ENCODE assay signal across 26 cellular contexts in genomic region chr19:49551531-49551930, GRCh38. TPM values are rescaled to one million over a fixed set of nuclear protein-coding genes. Genes with fewer than 3 reads are reported as not detected.
DNase-seq lines count a peak whose midpoint lies in the region; ATAC-seq lines count a peak whose summit lies in the region.
"Had no signal": no experiment of that assay in that cellular context is flagged by ENCODE, and none has a peak within 500 bp of the region (broad histone marks: within the 10 kb centered on the region; RNA-seq: fewer than 3 reads in every experiment).

No MANE protein-coding gene starts in this region.

- H3K9me3 Mint-ChIP-seq in T-helper 2 cell treated with Interferon-gamma antibody and Interleukin-4, amounts not matched to agents 5 μg/mL and 100 μg/mL, for 36 hours: peaks cover 4% of the 10 kb centered on the region
- no peaks in the 10 kb centered on the region for H3K9me3 Mint-ChIP-seq in CD8-positive, alpha-beta memory T cell
- no peaks in the 10 kb centered on the region for H3K9me3 Mint-ChIP-seq in activated T-helper 2 cell treated with anti-CD3 and anti-CD28 coated beads, Interferon-gamma antibody, Interleukin-2, Interleukin-4, amounts not matched to agents 10 μg/mL and 5 μg/mL and 100 μg/mL, durations not matched to agents 14 hours and 24 hours and 36 hours
- no peaks in the 10 kb centered on the region for H3K9me3 Mint-ChIP-seq in naive thymus-derived CD8-positive, alpha-beta T cell
- H3K9me3 Mint-ChIP-seq: endodermal cell; GM23338; stimulated activated memory B cell treated with anti-CD40 and anti-IgM and Interleukin-4, amounts not matched to agents 10 μg/mL and 1 μg/mL and 100 μg/mL, for 72 hours had no signal

- POLR2A ChIA-PET in CD8-positive, alpha-beta memory T cell (lab: Charles Lee): interaction anchor here (0.8 to 1.5 kb wide), 2 partner anchors 9 to 15 kb away, joined by 4 to 5 read pairs; no protein-coding TSS in a partner anchor
- POLR2A ChIA-PET in naive thymus-derived CD8-positive, alpha-beta T cell (lab: Charles Lee): interaction anchor here (0.6 to 17.4 kb wide), 7 partner anchors 15 to 292 kb away, joined by 3 to 757 read pairs (median 4); partner anchors contain the start of genes FCGRT, NOSIP, PRRG2 and SCAF1

- H3K27ac ChIP-seq in CD8-positive, alpha-beta memory T cell (ENCODE audit: low read depth, low read length): no peak overlapping the region
- H3K27ac ChIP-seq: gastroesophageal sphincter had no signal

- peaks cover 50% of the 10 kb centered on the region for H3K4me1 Mint-ChIP-seq in T-helper 2 cell treated with Interferon-gamma antibody and Interleukin-4, amounts not matched to agents 5 μg/mL and 100 μg/mL, for 36 hours (ENCODE audit: low read depth)
- peaks cover 51 to 64% (median 55%) of the 10 kb centered on the region in 3 donors for H3K4me1 Mint-ChIP-seq in CD8-positive, alpha-beta memory T cell
- peaks cover 45% of the 10 kb centered on the region for H3K4me1 Mint-ChIP-seq in activated T-helper 2 cell treated with anti-CD3 and anti-CD28 coated beads, Interferon-gamma antibody, Interleukin-2, Interleukin-4, amounts not matched to agents 10 μg/mL and 5 μg/mL and 100 μg/mL, durations not matched to agents 14 hours and 24 hours and 36 hours (ENCODE audit: low read depth)
- H3K4me1 Mint-ChIP-seq in naive thymus-derived CD8-positive, alpha-beta T cell: peaks cover 40 to 89% (median 74%) of the 10 kb centered on the region in 4 donors

- H3K4me3 ChIP-seq in CD8-positive, alpha-beta memory T cell (ENCODE audit: low read length): no peak overlapping the region
- H3K4me3 ChIP-seq: body of pancreas, gastroesophageal sphincter, GM23338, lung, skin epidermis, tibial nerve had no signal

- CTCF ChIA-PET in CD8-positive, alpha-beta memory T cell (lab: Charles Lee): interaction anchor here (0.8 to 11.4 kb wide), 6 partner anchors 13 to 121 kb away, joined by 3 to 128 read pairs (median 4); no protein-coding TSS in a partner anchor

- peak overlapping the region; percentile 3 for H3K4me3 Mint-ChIP-seq in T-helper 2 cell treated with Interferon-gamma antibody and Interleukin-4, amounts not matched to agents 5 μg/mL and 100 μg/mL, for 36 hours
- peak overlapping the region in 2 of 7 donors; percentile 11 to 63 for H3K4me3 Mint-ChIP-seq in CD8-positive, alpha-beta memory T cell
- H3K4me3 Mint-ChIP-seq in activated T-helper 2 cell treated with anti-CD3 and anti-CD28 coated beads, Interferon-gamma antibody, Interleukin-2, Interleukin-4, amounts not matched to agents 10 μg/mL and 5 μg/mL and 100 μg/mL, durations not matched to agents 14 hours and 24 hours and 36 hours (ENCODE audit: low read depth): no peak overlapping the region
- H3K4me3 Mint-ChIP-seq in naive thymus-derived CD8-positive, alpha-beta T cell: peak overlapping the region; percentile 4 to 99 (median 60)
- H3K4me3 Mint-ChIP-seq: endodermal cell; GM23338; stimulated activated memory B cell treated with anti-CD40 and anti-IgM and Interleukin-4, amounts not matched to agents 10 μg/mL and 1 μg/mL and 100 μg/mL, for 72 hours had no signal

- H3K9me3 ChIP-seq in CD8-positive, alpha-beta memory T cell (ENCODE audit: low read length): no peaks in the 10 kb centered on the region
- H3K9me3 ChIP-seq: body of pancreas, gastroesophageal sphincter, tibial nerve had no signal

- peaks cover 87% of the 10 kb centered on the region for H3K4me1 ChIP-seq in CD8-positive, alpha-beta memory T cell (ENCODE audit: insufficient read depth, low read length)

- peak overlapping the region; percentile 11 for H3K27ac Mint-ChIP-seq in T-helper 2 cell treated with Interferon-gamma antibody and Interleukin-4, amounts not matched to agents 5 μg/mL and 100 μg/mL, for 36 hours
- H3K27ac Mint-ChIP-seq in CD8-positive, alpha-beta memory T cell: peak overlapping the region in 7 of 8 donors; percentile 23 to 69 (median 42)
- H3K27ac Mint-ChIP-seq in activated T-helper 2 cell treated with anti-CD3 and anti-CD28 coated beads, Interferon-gamma antibody, Interleukin-2, Interleukin-4, amounts not matched to agents 10 μg/mL and 5 μg/mL and 100 μg/mL, durations not matched to agents 14 hours and 24 hours and 36 hours: peak overlapping the region; percentile 46
- H3K27ac Mint-ChIP-seq in naive thymus-derived CD8-positive, alpha-beta T cell: peak overlapping the region; percentile 84 to 97 (median 91)
- H3K27ac Mint-ChIP-seq: endodermal cell; GM23338; stimulated activated memory B cell treated with anti-CD40 and anti-IgM and Interleukin-4, amounts not matched to agents 10 μg/mL and 1 μg/mL and 100 μg/mL, for 72 hours had no signal

- intact Hi-C loops in activated T-helper 2 cell treated with anti-CD3 and anti-CD28 coated beads, Interferon-gamma antibody, Interleukin-2, Interleukin-4, amounts not matched to agents 10 μg/mL and 5 μg/mL and 100 μg/mL, durations not matched to agents 14 hours and 24 hours and 36 hours (cut with micrococcal nuclease): no loop called here

- no peak for DNase-seq in T-helper 2 cell treated with Interferon-gamma antibody and Interleukin-4, amounts not matched to agents 5 μg/mL and 100 μg/mL, for 36 hours (ENCODE audit: low spot score)
- DNase-seq in T-helper 2 cell: no peak
- DNase-seq in CD8-positive, alpha-beta memory T cell: no peak
- DNase-seq in activated T-helper 2 cell treated with anti-CD3 and anti-CD28 coated beads, Interferon-gamma antibody, Interleukin-2, Interleukin-4, amounts not matched to agents 10 μg/mL and 5 μg/mL and 100 μg/mL, durations not matched to agents 14 hours and 24 hours and 36 hours (ENCODE audit: low spot score): no peak
- DNase-seq in naive thymus-derived CD8-positive, alpha-beta T cell: no peak
- DNase-seq in HuH-7.5 (ENCODE audit: low spot score): no peak
- DNase-seq: 8988T; activated CD4-positive, alpha-beta T cell treated with anti-CD3 and anti-CD28 coated beads for 48 hours; AML-193; body of pancreas; endodermal cell; hypothalamus; NCI-H1048; NCI-H187; NCI-H2227 treated with DMSO at 0.1 percent for 48 hours; NCI-H774; Right ventricle myocardium superior; stimulated activated CD4-positive, alpha-beta T cell treated with anti-CD3 and anti-CD28 coated beads, Interleukin-2, amount 100 ng/mL, for 24 hours had no signal

- peaks cover 40% of the 10 kb centered on the region for H3K36me3 Mint-ChIP-seq in T-helper 2 cell treated with Interferon-gamma antibody and Interleukin-4, amounts not matched to agents 5 μg/mL and 100 μg/mL, for 36 hours (ENCODE audit: low read depth)
- H3K36me3 Mint-ChIP-seq in CD8-positive, alpha-beta memory T cell: peaks cover 3 to 15% (median 5%) of the 10 kb centered on the region in 3 donors
- H3K36me3 Mint-ChIP-seq in activated T-helper 2 cell treated with anti-CD3 and anti-CD28 coated beads, Interferon-gamma antibody, Interleukin-2, Interleukin-4, amounts not matched to agents 10 μg/mL and 5 μg/mL and 100 μg/mL, durations not matched to agents 14 hours and 24 hours and 36 hours (ENCODE audit: low read depth): peaks cover 33% of the 10 kb centered on the region
- peaks cover 4 to 19% (median 13%) of the 10 kb centered on the region in 3 donors for H3K36me3 Mint-ChIP-seq in naive thymus-derived CD8-positive, alpha-beta T cell

- H3K36me3 ChIP-seq in CD8-positive, alpha-beta memory T cell (ENCODE audit: insufficient read depth, low read length): peaks cover 7% of the 10 kb centered on the region

- ATAC-seq in naive thymus-derived CD8-positive, alpha-beta T cell: no peak
- ATAC-seq in GM19035 (IDR thresholded peaks at IDR 0.05; ENCODE audit: unreplicated experiment) (no peak), HG02840 (IDR thresholded peaks at IDR 0.05; ENCODE audit: low FRiP score, unreplicated experiment) (no peak)
- ATAC-seq: body of pancreas; gastroesophageal sphincter; GM23338; stimulated activated memory B cell treated with anti-CD40 and anti-IgM and Interleukin-4, amounts not matched to agents 10 μg/mL and 1 μg/mL and 100 μg/mL, for 72 hours had no signal

- H3K27me3 ChIP-seq in CD8-positive, alpha-beta memory T cell (ENCODE audit: insufficient read depth, low read length, poor library complexity, severe bottlenecking): no peaks in the 10 kb centered on the region
- H3K27me3 ChIP-seq: body of pancreas, gastroesophageal sphincter, tibial nerve had no signal

- no peaks in the 10 kb centered on the region for H3K27me3 Mint-ChIP-seq in T-helper 2 cell treated with Interferon-gamma antibody and Interleukin-4, amounts not matched to agents 5 μg/mL and 100 μg/mL, for 36 hours (ENCODE audit: low read depth)
- peaks cover 0 to 3% of the 10 kb centered on the region in 2 donors for H3K27me3 Mint-ChIP-seq in CD8-positive, alpha-beta memory T cell
- H3K27me3 Mint-ChIP-seq in activated T-helper 2 cell treated with anti-CD3 and anti-CD28 coated beads, Interferon-gamma antibody, Interleukin-2, Interleukin-4, amounts not matched to agents 10 μg/mL and 5 μg/mL and 100 μg/mL, durations not matched to agents 14 hours and 24 hours and 36 hours (ENCODE audit: low read depth): no peaks in the 10 kb centered on the region
- H3K27me3 Mint-ChIP-seq in naive thymus-derived CD8-positive, alpha-beta T cell: no peaks in the 10 kb centered on the region
- H3K27me3 Mint-ChIP-seq: stimulated activated memory B cell treated with anti-CD40 and anti-IgM and Interleukin-4, amounts not matched to agents 10 μg/mL and 1 μg/mL and 100 μg/mL, for 72 hours had no signal

RNA-seq across cellular contexts. Expression of gene RCN3, which starts 23.7 kb away (rescaled TPM):
- 1 to 10 TPM; 1.4 to 1.7 TPM for total RNA-seq in CD8-positive, alpha-beta memory T cell
- 2.1 TPM for polyA plus RNA-seq in CD8-positive, alpha-beta memory T cell
- 3.2 and 3.8 TPM in 2 replicates for total RNA-seq in activated T-helper 2 cell treated with anti-CD3 and anti-CD28 coated beads, Interferon-gamma antibody, Interleukin-2, Interleukin-4, amounts not matched to agents 10 μg/mL and 5 μg/mL and 100 μg/mL, durations not matched to agents 14 hours and 24 hours and 36 hours
- total RNA-seq in naive thymus-derived CD8-positive, alpha-beta T cell: 1 to 10 TPM; 1.6 to 3.6 TPM
- polyA plus RNA-seq in naive thymus-derived CD8-positive, alpha-beta T cell: 1 to 10 TPM; 1.5 to 4.5 (median 2.8) TPM

RNA-seq across cellular contexts. Expression of gene NOSIP, which starts 28.8 kb away (rescaled TPM):
- total RNA-seq in CD8-positive, alpha-beta memory T cell: 10 to 100 TPM; 62.5 to 64.3 TPM
- polyA plus RNA-seq in CD8-positive, alpha-beta memory T cell: 414 TPM
- total RNA-seq in activated T-helper 2 cell treated with anti-CD3 and anti-CD28 coated beads, Interferon-gamma antibody, Interleukin-2, Interleukin-4, amounts not matched to agents 10 μg/mL and 5 μg/mL and 100 μg/mL, durations not matched to agents 14 hours and 24 hours and 36 hours: 64.8 and 67.1 TPM in 2 replicates
- 100 to 1,000 TPM; 162 to 173 TPM for total RNA-seq in naive thymus-derived CD8-positive, alpha-beta T cell
- polyA plus RNA-seq in naive thymus-derived CD8-positive, alpha-beta T cell: 100 to 1,000 TPM; 662 to 854 (median 844) TPM

RNA-seq across cellular contexts. Expression of gene PRRG2, which starts 29.6 kb away (rescaled TPM):
- total RNA-seq in CD8-positive, alpha-beta memory T cell: 1 to 10 TPM; 1.2 TPM
- 0.24 TPM for polyA plus RNA-seq in CD8-positive, alpha-beta memory T cell
- total RNA-seq in activated T-helper 2 cell treated with anti-CD3 and anti-CD28 coated beads, Interferon-gamma antibody, Interleukin-2, Interleukin-4, amounts not matched to agents 10 μg/mL and 5 μg/mL and 100 μg/mL, durations not matched to agents 14 hours and 24 hours and 36 hours: 0.83 and 0.84 TPM in 2 replicates
- 1 to 10 TPM; 1.9 to 2.4 TPM for total RNA-seq in naive thymus-derived CD8-positive, alpha-beta T cell
- under 1 TPM; 0.28 to 0.34 (median 0.32) TPM for polyA plus RNA-seq in naive thymus-derived CD8-positive, alpha-beta T cell

RNA-seq across cellular contexts. Expression of gene FCGRT, which starts 39.1 kb away (rescaled TPM):
- 10 to 100 TPM; 16.2 to 16.3 TPM for total RNA-seq in CD8-positive, alpha-beta memory T cell
- 52.4 TPM for polyA plus RNA-seq in CD8-positive, alpha-beta memory T cell
- total RNA-seq in activated T-helper 2 cell treated with anti-CD3 and anti-CD28 coated beads, Interferon-gamma antibody, Interleukin-2, Interleukin-4, amounts not matched to agents 10 μg/mL and 5 μg/mL and 100 μg/mL, durations not matched to agents 14 hours and 24 hours and 36 hours: 1.8 and 2.2 TPM in 2 replicates
- total RNA-seq in naive thymus-derived CD8-positive, alpha-beta T cell: 10 to 100 TPM; 24.3 to 26.0 TPM
- 10 to 100 TPM; 50.3 to 62.9 (median 61.5) TPM for polyA plus RNA-seq in naive thymus-derived CD8-positive, alpha-beta T cell

RNA-seq across cellular contexts. Expression of gene PRR12, which starts 39.5 kb away (rescaled TPM):
- 10 to 100 TPM; 25.9 to 27.5 TPM for total RNA-seq in CD8-positive, alpha-beta memory T cell
- 0.81 TPM for polyA plus RNA-seq in CD8-positive, alpha-beta memory T cell
- 34.2 and 34.6 TPM in 2 replicates for total RNA-seq in activated T-helper 2 cell treated with anti-CD3 and anti-CD28 coated beads, Interferon-gamma antibody, Interleukin-2, Interleukin-4, amounts not matched to agents 10 μg/mL and 5 μg/mL and 100 μg/mL, durations not matched to agents 14 hours and 24 hours and 36 hours
- total RNA-seq in naive thymus-derived CD8-positive, alpha-beta T cell: 10 to 100 TPM; 61.6 to 62.1 TPM
- polyA plus RNA-seq in naive thymus-derived CD8-positive, alpha-beta T cell: under 1 TPM; 0.24 to 0.69 (median 0.37) TPM

Comparison
In these comparisons a context has a peak if more than half of its experiments do, and no peak if none do; other contexts are left out.
1. H3K27ac Mint-ChIP-seq: peak in every context shown above with its lines; median percentile 91 in naive thymus-derived CD8-positive, alpha-beta T cell; 46 in activated T-helper 2 cell treated with anti-CD3 and anti-CD28 coated beads, Interferon-gamma antibody, Interleukin-2, Interleukin-4, amounts not matched to agents 10 μg/mL and 5 μg/mL and 100 μg/mL, durations not matched to agents 14 hours and 24 hours and 36 hours; 42 in CD8-positive, alpha-beta memory T cell; 11 in T-helper 2 cell treated with Interferon-gamma antibody and Interleukin-4, amounts not matched to agents 5 μg/mL and 100 μg/mL, for 36 hours.